In genomic region chr9:16619341-16619740, GRCh38 we compare ENCODE assay signal across 20 cellular contexts.
DNase-seq lines count a peak whose midpoint lies in the region; ATAC-seq and TF ChIP-seq lines count a peak whose summit lies in the region.
"Had no signal": no experiment of that assay in that cellular context is flagged by ENCODE, and none has a peak within 500 bp of the region (broad histone marks: within the 10 kb centered on the region; RNA-seq: fewer than 3 reads in every experiment).

No MANE protein-coding gene starts in this region.

- peak; percentile 3 for ATAC-seq in GM19463 (IDR thresholded peaks at IDR 0.05; ENCODE audit: unreplicated experiment)
- ATAC-seq in GM21360 (IDR thresholded peaks at IDR 0.05; ENCODE audit: unreplicated experiment), result no peak
- no peak for ATAC-seq in HG03354 (IDR thresholded peaks at IDR 0.05; ENCODE audit: poor library complexity, severe bottlenecking, unreplicated experiment)
- ATAC-seq in GM19023 (IDR thresholded peaks at IDR 0.05; ENCODE audit: unreplicated experiment), result no peak
- ATAC-seq: HCT116, K562 had no signal

- H3K4me1 ChIP-seq in adipocyte (ENCODE audit: control insufficient read depth, insufficient read depth, low read length) (peaks cover 33% of the 10 kb centered on the region), smooth muscle cell (ENCODE audit: low read depth) (peaks cover 15% of the 10 kb centered on the region)

- no peak overlapping the region for H3K27ac ChIP-seq in smooth muscle cell (ENCODE audit: low read depth)
- H3K27ac ChIP-seq: RWPE1, SJCRH30 had no signal

- peak overlapping the region; percentile 41 for H3K4me2 ChIP-seq in smooth muscle cell

- no peaks in the 10 kb centered on the region for H3K79me2 ChIP-seq in smooth muscle cell (ENCODE audit: low read depth)

- DNase-seq in adipocyte (ENCODE audit: low read depth) (no peak), fibroblast of villous mesenchyme (ENCODE audit: low read depth) (peak; percentile 60), smooth muscle cell (lab: John Stamatoyannopoulos, UW; ENCODE audit: unreplicated experiment) (no peak)
- no peak for DNase-seq in stimulated activated CD4-positive, alpha-beta T cell treated with anti-CD3 and anti-CD28 coated beads, Interleukin-4, amount 100 ng/mL, for 4 hours
- DNase-seq: CD8-positive, alpha-beta memory T cell; DND-41; NCI-H1436 treated with DMSO at 0.1 percent for 48 hours; NCI-H2081 treated with DMSO at 0.1 percent for 48 hours; NCI-H2227 treated with DMSO at 0.1 percent for 48 hours; NCI-H524 treated with DMSO at 0.1 percent for 48 hours; NK-92 treated with Interleukin-12 subunit alpha and Interleukin-12 subunit beta, amount 100 ng/mL, for 24 hours; OCI-M1; SJCRH30 had no signal

- no peaks in the 10 kb centered on the region for H3K27me3 ChIP-seq in adipocyte (replicated peaks; ENCODE audit: control insufficient read depth, insufficient read depth, low read length)
- H3K27me3 ChIP-seq in smooth muscle cell (ENCODE audit: low read depth), result peaks cover 4% of the 10 kb centered on the region
- H3K27me3 ChIP-seq: SJCRH30 had no signal

- H3F3A ChIP-seq in smooth muscle cell (ENCODE audit: low read depth), result no peaks in the 10 kb centered on the region

- H3K36me3 ChIP-seq in adipocyte (ENCODE audit: control insufficient read depth, insufficient read depth, low read length, severe bottlenecking) (no peaks in the 10 kb centered on the region), smooth muscle cell (ENCODE audit: low read depth) (no peaks in the 10 kb centered on the region)
- H3K36me3 ChIP-seq: SJCRH30 had no signal

- no peak overlapping the region for H2AFZ ChIP-seq in smooth muscle cell (ENCODE audit: low read depth)

- H3K4me3 ChIP-seq in adipocyte (ENCODE audit: low read length) (peak overlapping the region; percentile 18), fibroblast of villous mesenchyme (ENCODE audit: low read depth, low read length) (no peak overlapping the region), smooth muscle cell (no peak overlapping the region)
- H3K4me3 ChIP-seq: K562, SJCRH30 had no signal

- H3K9me3 ChIP-seq in adipocyte (ENCODE audit: control insufficient read depth, low read length) (no peaks in the 10 kb centered on the region), smooth muscle cell (replicated peaks; ENCODE audit: low read depth) (no peaks in the 10 kb centered on the region)
- H3K9me3 ChIP-seq: SJCRH30 had no signal

- H3K9ac ChIP-seq in adipocyte (ENCODE audit: low read length) (peak overlapping the region; percentile 33), smooth muscle cell (ENCODE audit: low read depth) (no peak overlapping the region)

- H4K20me1 ChIP-seq in smooth muscle cell (ENCODE audit: low read depth), result no peaks in the 10 kb centered on the region

- no peak for TF ChIP-seq CTCF in fibroblast of villous mesenchyme (IDR thresholded peaks at IDR 0.05; ENCODE audit: insufficient read depth, low read depth, low read length)
- no peak for TF ChIP-seq CTCF in smooth muscle cell (IDR thresholded peaks at IDR 0.05; ENCODE audit: borderline replicate concordance, insufficient read depth, poor library complexity, severe bottlenecking)
